1 cellular context compared by ENCODE assay signal in the genomic region with DNA sequence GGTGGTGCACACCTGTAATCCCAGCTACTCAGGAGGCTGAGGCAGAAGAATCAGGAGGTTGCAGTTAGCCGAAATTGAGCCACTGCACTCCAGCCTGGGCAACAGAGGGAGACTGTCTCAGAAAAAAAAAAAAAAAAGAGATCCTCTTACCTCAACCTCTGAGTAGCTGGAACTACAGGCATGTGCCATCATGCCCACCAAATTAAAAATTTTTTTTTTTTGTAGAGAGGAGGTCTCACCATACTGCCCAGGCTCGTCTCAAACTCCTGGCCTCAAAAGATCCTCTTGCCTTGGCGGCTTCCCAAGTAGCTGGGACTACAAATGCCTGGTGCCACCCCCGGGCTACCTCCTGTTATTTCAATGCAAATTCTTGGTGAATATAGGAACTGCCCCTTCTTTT.
TF ChIP-seq lines count a peak whose summit lies in the region.

No MANE protein-coding gene starts in this region.

TF ChIP-seq in GM12878, 131 proteins besides CTCF, POLR2A, EP300 and RAD21:
- TF ChIP-seq PML (IDR thresholded peaks at IDR 0.05; ENCODE audit: low read length) (no peak), KAT2A (conservative IDR thresholded peaks at IDR 0.05; ENCODE audit: control insufficient read depth, low read depth, low read length) (no peak), SIX5 (IDR thresholded peaks at IDR 0.05; ENCODE audit: low read depth, low read length, severe bottlenecking) (no peak), RAD51 (IDR thresholded peaks at IDR 0.05) (no peak), ZNF622 (IDR thresholded peaks at IDR 0.05) (no peak), NBN (IDR thresholded peaks at IDR 0.05) (no peak), RFX5 (IDR thresholded peaks at IDR 0.05; ENCODE audit: low read depth, low read length) (no peak), RB1 (IDR thresholded peaks at IDR 0.05; ENCODE audit: borderline replicate concordance) (no peak), IKZF2 (IDR thresholded peaks at IDR 0.05) (no peak), KLF5 (IDR thresholded peaks at IDR 0.05; ENCODE audit: partially characterized antibody) (no peak)
- TF ChIP-seq, protein P1, sequence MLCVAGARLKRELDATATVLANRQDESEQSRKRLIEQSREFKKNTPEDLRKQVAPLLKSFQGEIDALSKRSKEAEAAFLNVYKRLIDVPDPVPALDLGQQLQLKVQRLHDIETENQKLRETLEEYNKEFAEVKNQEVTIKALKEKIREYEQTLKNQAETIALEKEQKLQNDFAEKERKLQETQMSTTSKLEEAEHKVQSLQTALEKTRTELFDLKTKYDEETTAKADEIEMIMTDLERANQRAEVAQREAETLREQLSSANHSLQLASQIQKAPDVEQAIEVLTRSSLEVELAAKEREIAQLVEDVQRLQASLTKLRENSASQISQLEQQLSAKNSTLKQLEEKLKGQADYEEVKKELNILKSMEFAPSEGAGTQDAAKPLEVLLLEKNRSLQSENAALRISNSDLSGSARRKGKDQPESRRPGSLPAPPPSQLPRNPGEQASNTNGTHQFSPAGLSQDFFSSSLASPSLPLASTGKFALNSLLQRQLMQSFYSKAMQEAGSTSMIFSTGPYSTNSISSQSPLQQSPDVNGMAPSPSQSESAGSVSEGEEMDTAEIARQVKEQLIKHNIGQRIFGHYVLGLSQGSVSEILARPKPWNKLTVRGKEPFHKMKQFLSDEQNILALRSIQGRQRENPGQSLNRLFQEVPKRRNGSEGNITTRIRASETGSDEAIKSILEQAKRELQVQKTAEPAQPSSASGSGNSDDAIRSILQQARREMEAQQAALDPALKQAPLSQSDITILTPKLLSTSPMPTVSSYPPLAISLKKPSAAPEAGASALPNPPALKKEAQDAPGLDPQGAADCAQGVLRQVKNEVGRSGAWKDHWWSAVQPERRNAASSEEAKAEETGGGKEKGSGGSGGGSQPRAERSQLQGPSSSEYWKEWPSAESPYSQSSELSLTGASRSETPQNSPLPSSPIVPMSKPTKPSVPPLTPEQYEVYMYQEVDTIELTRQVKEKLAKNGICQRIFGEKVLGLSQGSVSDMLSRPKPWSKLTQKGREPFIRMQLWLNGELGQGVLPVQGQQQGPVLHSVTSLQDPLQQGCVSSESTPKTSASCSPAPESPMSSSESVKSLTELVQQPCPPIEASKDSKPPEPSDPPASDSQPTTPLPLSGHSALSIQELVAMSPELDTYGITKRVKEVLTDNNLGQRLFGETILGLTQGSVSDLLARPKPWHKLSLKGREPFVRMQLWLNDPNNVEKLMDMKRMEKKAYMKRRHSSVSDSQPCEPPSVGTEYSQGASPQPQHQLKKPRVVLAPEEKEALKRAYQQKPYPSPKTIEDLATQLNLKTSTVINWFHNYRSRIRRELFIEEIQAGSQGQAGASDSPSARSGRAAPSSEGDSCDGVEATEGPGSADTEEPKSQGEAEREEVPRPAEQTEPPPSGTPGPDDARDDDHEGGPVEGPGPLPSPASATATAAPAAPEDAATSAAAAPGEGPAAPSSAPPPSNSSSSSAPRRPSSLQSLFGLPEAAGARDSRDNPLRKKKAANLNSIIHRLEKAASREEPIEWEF (IDR thresholded peaks at IDR 0.05; ENCODE audit: insufficient replicate concordance, low read depth, low read length): no peak
TF ChIP-seq in GM12878: peak in this region for 0.
